In genomic region chr9:128419061-128419925, GRCh38 we compare ENCODE assay signal across 8 cellular contexts. TPM values are rescaled to one million over a fixed set of nuclear protein-coding genes. Genes with fewer than 3 reads are reported as not detected.
DNase-seq lines count a peak whose midpoint lies in the region; ATAC-seq and TF ChIP-seq lines count a peak whose summit lies in the region.

No MANE protein-coding gene starts in this region.

- peak overlapping the region; percentile 70 for H2AFZ ChIP-seq in ACC112 (ENCODE audit: low read length, unreplicated experiment)

- H3K27ac ChIP-seq in ACC112 (ENCODE audit: low read depth, low read length), result no peak overlapping the region

- POLR2A ChIA-PET in HEK293T (lab: Yijun Ruan, JAX), result interaction anchor here (0.8 to 1.8 kb wide), 10 partner anchors 8 to 260 kb away, joined by 3 to 7 read pairs (median 4); partner anchors contain the start of genes BBLN, GOLGA2, SLC27A4 and SWI5
- POLR2A ChIA-PET in activated CD8-positive, alpha-beta T cell treated with anti-CD3 and anti-CD28 coated beads for 36 hours (lab: Charles Lee), result interaction anchor here (1.1 to 1.7 kb wide), 2 partner anchors 8 to 56 kb away, joined by 3 to 4 read pairs; no protein-coding TSS in a partner anchor

- TF ChIP-seq CTCF in activated CD8-positive, alpha-beta T cell treated with anti-CD3 and anti-CD28 coated beads for 36 hours (IDR thresholded peaks at IDR 0.05), result no peak
- TF ChIP-seq CTCF in glutamatergic neuron (IDR thresholded peaks at IDR 0.05; ENCODE audit: partially characterized antibody, unreplicated experiment), result no peak

- H3K9me3 Mint-ChIP-seq in activated CD8-positive, alpha-beta T cell treated with anti-CD3 and anti-CD28 coated beads for 36 hours, result no peaks in the 10 kb centered on the region
- H3K9me3 Mint-ChIP-seq in glutamatergic neuron (ENCODE audit: unreplicated experiment), result no peaks in the 10 kb centered on the region

- no peak overlapping the region for H3K27ac Mint-ChIP-seq in activated CD8-positive, alpha-beta T cell treated with anti-CD3 and anti-CD28 coated beads for 36 hours
- no peak overlapping the region for H3K27ac Mint-ChIP-seq in glutamatergic neuron (ENCODE audit: unreplicated experiment)

- H3K4me3 Mint-ChIP-seq in activated CD8-positive, alpha-beta T cell treated with anti-CD3 and anti-CD28 coated beads for 36 hours, result peak overlapping the region; percentile 73
- H3K4me3 Mint-ChIP-seq in glutamatergic neuron (ENCODE audit: unreplicated experiment), result peak overlapping the region; percentile 61

- no peak for ATAC-seq in activated CD8-positive, alpha-beta T cell treated with anti-CD3 and anti-CD28 coated beads for 36 hours
- ATAC-seq in GM21576 (IDR thresholded peaks at IDR 0.05; ENCODE audit: unreplicated experiment), result no peak
- ATAC-seq in HG02852 (IDR thresholded peaks at IDR 0.05; ENCODE audit: unreplicated experiment), result no peak

- CTCF ChIA-PET in HEK293T (lab: Yijun Ruan, JAX), result interaction anchor here (0.6 to 1.8 kb wide), 11 partner anchors 8 to 150 kb away, joined by 3 to 6 read pairs (median 3); no protein-coding TSS in a partner anchor
- CTCF ChIA-PET in activated CD8-positive, alpha-beta T cell treated with anti-CD3 and anti-CD28 coated beads for 36 hours (lab: Charles Lee), result interaction anchor here (0.7 to 3.4 kb wide), 24 partner anchors 9 to 509 kb away, joined by 3 to 26 read pairs (median 4); no protein-coding TSS in a partner anchor

- DNase-seq in HEK293T (ENCODE audit: extremely low spot score), result peak; percentile 60
- no peak for DNase-seq in activated CD8-positive, alpha-beta T cell treated with anti-CD3 and anti-CD28 coated beads for 36 hours
- DNase-seq in glutamatergic neuron, result no peak
- peak; percentile 71 for DNase-seq in superior temporal gyrus (ENCODE audit: extremely low spot score)
- DNase-seq in NOMO-1 (lab: John Stamatoyannopoulos, UW; ENCODE audit: unreplicated experiment in 2 of 2), result no peak

- H3K4me1 Mint-ChIP-seq in activated CD8-positive, alpha-beta T cell treated with anti-CD3 and anti-CD28 coated beads for 36 hours (ENCODE audit: low read depth), result peaks cover 6% of the 10 kb centered on the region
- peaks cover 7% of the 10 kb centered on the region for H3K4me1 Mint-ChIP-seq in glutamatergic neuron (ENCODE audit: low read depth, unreplicated experiment)

- peaks cover 4% of the 10 kb centered on the region; the same call in 1 of the 2 replicates for H3K36me3 ChIP-seq in ACC112 (ENCODE audit: insufficient read depth, low read length)

- H3K79me2 ChIP-seq in ACC112 (ENCODE audit: control insufficient read depth, insufficient read depth, low read length, unreplicated experiment), result peaks cover 5% of the 10 kb centered on the region

- intact Hi-C loops in activated CD8-positive, alpha-beta T cell treated with anti-CD3 and anti-CD28 coated beads for 36 hours (cut with micrococcal nuclease), result no loop called here

- peak overlapping the region; percentile 79 for H3K4me3 ChIP-seq in ACC112 (ENCODE audit: low read depth, low read length)

- peaks cover 16% of the 10 kb centered on the region; the same call in 1 of the 2 replicates for H3K27me3 ChIP-seq in ACC112 (ENCODE audit: insufficient read depth, low read length)

- peaks cover 28% of the 10 kb centered on the region for H3K27me3 Mint-ChIP-seq in activated CD8-positive, alpha-beta T cell treated with anti-CD3 and anti-CD28 coated beads for 36 hours
- peaks cover 4% of the 10 kb centered on the region for H3K27me3 Mint-ChIP-seq in glutamatergic neuron (ENCODE audit: unreplicated experiment)

- peaks cover 12% of the 10 kb centered on the region for H3K4me1 ChIP-seq in ACC112 (ENCODE audit: control insufficient read depth, insufficient read depth, low read length, unreplicated experiment)

- no peaks in the 10 kb centered on the region for H3K36me3 Mint-ChIP-seq in activated CD8-positive, alpha-beta T cell treated with anti-CD3 and anti-CD28 coated beads for 36 hours (ENCODE audit: low read depth)
- H3K36me3 Mint-ChIP-seq in glutamatergic neuron (ENCODE audit: unreplicated experiment), result no peaks in the 10 kb centered on the region

TF ChIP-seq in HEK293T, 16 proteins besides CTCF, POLR2A, EP300 and RAD21:
- TF ChIP-seq HDGF (IDR thresholded peaks at IDR 0.05; ENCODE audit: borderline replicate concordance) (no peak), ARNT (IDR thresholded peaks at IDR 0.05) (no peak), L3MBTL2 (conservative IDR thresholded peaks at IDR 0.05) (peak; percentile 55; the same call in 1 of the 2 replicates), ZNF384 (IDR thresholded peaks at IDR 0.05) (peak; percentile 67), CTBP1 (IDR thresholded peaks at IDR 0.05; ENCODE audit: borderline replicate concordance) (no peak), ELF4 (IDR thresholded peaks at IDR 0.05) (no peak)

RNA-seq across cellular contexts. Expression of gene CERCAM, which starts 1.4 kb away (rescaled TPM):
- 1 to 10 TPM; 3.3 to 3.5 TPM for total RNA-seq in activated CD8-positive, alpha-beta T cell treated with anti-CD3 and anti-CD28 coated beads for 36 hours
- 56.1 TPM for total RNA-seq in glutamatergic neuron (ENCODE audit: unreplicated experiment)

RNA-seq across cellular contexts. Expression of gene ODF2, which starts 36.5 kb away (rescaled TPM):
- total RNA-seq in activated CD8-positive, alpha-beta T cell treated with anti-CD3 and anti-CD28 coated beads for 36 hours, result 10 to 100 TPM; 79.3 to 83.6 TPM
- 40.7 TPM for total RNA-seq in glutamatergic neuron (ENCODE audit: unreplicated experiment)

RNA-seq across cellular contexts. Expression of gene URM1, which starts 48.1 kb away (rescaled TPM):
- 10 to 100 TPM; 56.3 to 60.2 TPM for total RNA-seq in activated CD8-positive, alpha-beta T cell treated with anti-CD3 and anti-CD28 coated beads for 36 hours
- 62.6 TPM for total RNA-seq in glutamatergic neuron (ENCODE audit: unreplicated experiment)

Comparison
In these comparisons a context has a peak if more than half of its experiments do, and no peak if none do; other contexts are left out.
1. DNase-seq: peak in HEK293T (single experiment) and superior temporal gyrus (single experiment); none in activated CD8-positive, alpha-beta T cell treated with anti-CD3 and anti-CD28 coated beads for 36 hours (single experiment), glutamatergic neuron (single experiment) and NOMO-1 (0 of 2).
2. RNA of gene CERCAM, which starts 1.4 kb away (total RNA-seq): 56.1 TPM in glutamatergic neuron (single experiment); 3.3 to 3.5 TPM in activated CD8-positive, alpha-beta T cell treated with anti-CD3 and anti-CD28 coated beads for 36 hours; every median in the first group is over 10 times any median in the second.